Comparison of ENCODE assay signal across 21 cellular contexts in genomic region chr14:93946506-93947170, GRCh38. TPM values are rescaled to one million over a fixed set of nuclear protein-coding genes. Genes with fewer than 3 reads are reported as not detected.
A peak's percentile ranks its signal among the peaks of the same experiment; 100 is the strongest.
DNase-seq lines count a peak whose midpoint lies in the region; ATAC-seq, FAIRE-seq and TF ChIP-seq lines count a peak whose summit lies in the region.
"Had no signal": no experiment of that assay in that cellular context is flagged by ENCODE, and none has a peak within 500 bp of the region (broad histone marks: within the 10 kb centered on the region; RNA-seq: fewer than 3 reads in every experiment).

No MANE protein-coding gene starts in this region.

- no peak for TF ChIP-seq CTCF in foreskin keratinocyte (conservative IDR thresholded peaks at IDR 0.05)
- no peak for TF ChIP-seq CTCF in gastrocnemius medialis (IDR thresholded peaks at IDR 0.05 in 4 of 5, conservative IDR thresholded peaks at IDR 0.05 in 1 of 5)

- no peaks in the 10 kb centered on the region for H3K9me3 ChIP-seq in gastrocnemius medialis

- no peaks in the 10 kb centered on the region for H3K9me3 Mint-ChIP-seq in activated CD4-positive, alpha-beta memory T cell treated with anti-CD3 and anti-CD28 coated beads, Interleukin-2, amount 10 ng/mL, durations not matched to agents 7 days and 5 days
- no peaks in the 10 kb centered on the region for H3K9me3 Mint-ChIP-seq in activated CD4-positive, alpha-beta memory T cell treated with anti-CD3 and anti-CD28 coated beads for 36 hours
- no peaks in the 10 kb centered on the region for H3K9me3 Mint-ChIP-seq in activated T-helper 2 cell treated with anti-CD3 and anti-CD28 coated beads, Interferon-gamma antibody, Interleukin-2, Interleukin-4, amounts not matched to agents 10 μg/mL and 5 μg/mL and 100 μg/mL, durations not matched to agents 14 hours and 24 hours and 36 hours
- H3K9me3 Mint-ChIP-seq: activated T-cell treated with anti-CD3 and anti-CD28 coated beads, Interleukin-2, amount 50 U/mL, for 4 hours; type B pancreatic cell had no signal

- H3K27me3 ChIP-seq in foreskin keratinocyte (no peaks in the 10 kb centered on the region), gastrocnemius medialis (no peaks in the 10 kb centered on the region)

- H3K27ac ChIP-seq in foreskin keratinocyte (no peak overlapping the region), gastrocnemius medialis (peak overlapping the region; percentile 97 to 100 (median 98))
- H3K27ac ChIP-seq: HL-60, KMS-11 had no signal

- H3K4me3 ChIP-seq in gastrocnemius medialis, result no peak overlapping the region

- FAIRE-seq in GM19239 (lab: Jason Lieb, UNC), result no peak
- FAIRE-seq: A204.1 had no signal

- TF ChIP-seq POLR2A in gastrocnemius medialis (IDR thresholded peaks at IDR 0.05), result no peak

- H3K27me3 Mint-ChIP-seq in activated CD4-positive, alpha-beta memory T cell treated with anti-CD3 and anti-CD28 coated beads, Interleukin-2, amount 10 ng/mL, durations not matched to agents 7 days and 5 days, result no peaks in the 10 kb centered on the region
- no peaks in the 10 kb centered on the region for H3K27me3 Mint-ChIP-seq in activated CD4-positive, alpha-beta memory T cell treated with anti-CD3 and anti-CD28 coated beads for 36 hours
- H3K27me3 Mint-ChIP-seq in activated T-helper 2 cell treated with anti-CD3 and anti-CD28 coated beads, Interferon-gamma antibody, Interleukin-2, Interleukin-4, amounts not matched to agents 10 μg/mL and 5 μg/mL and 100 μg/mL, durations not matched to agents 14 hours and 24 hours and 36 hours (ENCODE audit: low read depth), result no peaks in the 10 kb centered on the region
- H3K27me3 Mint-ChIP-seq: activated naive CD8-positive, alpha-beta T cell had no signal

- peak overlapping the region; percentile 40 for H3K27ac Mint-ChIP-seq in activated CD4-positive, alpha-beta memory T cell treated with anti-CD3 and anti-CD28 coated beads, Interleukin-2, amount 10 ng/mL, durations not matched to agents 7 days and 5 days
- H3K27ac Mint-ChIP-seq in activated CD4-positive, alpha-beta memory T cell treated with anti-CD3 and anti-CD28 coated beads for 36 hours, result no peak overlapping the region
- H3K27ac Mint-ChIP-seq in activated T-helper 2 cell treated with anti-CD3 and anti-CD28 coated beads, Interferon-gamma antibody, Interleukin-2, Interleukin-4, amounts not matched to agents 10 μg/mL and 5 μg/mL and 100 μg/mL, durations not matched to agents 14 hours and 24 hours and 36 hours, result peak overlapping the region; percentile 3
- H3K27ac Mint-ChIP-seq: type B pancreatic cell had no signal

- CTCF ChIA-PET in activated CD4-positive, alpha-beta memory T cell treated with anti-CD3 and anti-CD28 coated beads, Interleukin-2, amount 10 ng/mL, durations not matched to agents 7 days and 5 days (lab: Charles Lee), result interaction anchor here (1.1 to 2.1 kb wide), 3 partner anchors 10 to 24 kb away, joined by 3 to 10 read pairs (median 6); no protein-coding TSS in a partner anchor
- CTCF ChIA-PET in activated CD4-positive, alpha-beta memory T cell treated with anti-CD3 and anti-CD28 coated beads for 36 hours (lab: Charles Lee), result interaction anchor here (1.0 to 2.5 kb wide), 4 partner anchors 24 to 90 kb away, joined by 3 to 13 read pairs (median 4); no protein-coding TSS in a partner anchor

- H3K4me3 Mint-ChIP-seq in activated CD4-positive, alpha-beta memory T cell treated with anti-CD3 and anti-CD28 coated beads, Interleukin-2, amount 10 ng/mL, durations not matched to agents 7 days and 5 days, result no peak overlapping the region
- H3K4me3 Mint-ChIP-seq in activated CD4-positive, alpha-beta memory T cell treated with anti-CD3 and anti-CD28 coated beads for 36 hours, result no peak overlapping the region
- no peak overlapping the region for H3K4me3 Mint-ChIP-seq in activated T-helper 2 cell treated with anti-CD3 and anti-CD28 coated beads, Interferon-gamma antibody, Interleukin-2, Interleukin-4, amounts not matched to agents 10 μg/mL and 5 μg/mL and 100 μg/mL, durations not matched to agents 14 hours and 24 hours and 36 hours (ENCODE audit: low read depth)
- H3K4me3 Mint-ChIP-seq: activated naive CD8-positive, alpha-beta T cell; activated T-cell treated with anti-CD3 and anti-CD28 coated beads, Interleukin-2, amount 50 U/mL, for 4 hours; type B pancreatic cell had no signal

- POLR2A ChIA-PET in activated CD4-positive, alpha-beta memory T cell treated with anti-CD3 and anti-CD28 coated beads, Interleukin-2, amount 10 ng/mL, durations not matched to agents 7 days and 5 days (lab: Charles Lee), result interaction anchor here (0.9 to 4.2 kb wide), 6 partner anchors 8 to 49 kb away, joined by 3 to 18 read pairs (median 6); no protein-coding TSS in a partner anchor
- POLR2A ChIA-PET in activated CD4-positive, alpha-beta memory T cell treated with anti-CD3 and anti-CD28 coated beads for 36 hours (lab: Charles Lee), result interaction anchor here (1.2 kb wide), 1 partner anchor 10 kb away, joined by 3 read pairs; no protein-coding TSS in a partner anchor

- no peak for DNase-seq in activated CD4-positive, alpha-beta memory T cell treated with anti-CD3 and anti-CD28 coated beads, Interleukin-2, amount 10 ng/mL, durations not matched to agents 7 days and 5 days
- no peak for DNase-seq in activated CD4-positive, alpha-beta memory T cell treated with anti-CD3 and anti-CD28 coated beads for 36 hours
- DNase-seq in activated T-helper 2 cell treated with anti-CD3 and anti-CD28 coated beads, Interferon-gamma antibody, Interleukin-2, Interleukin-4, amounts not matched to agents 10 μg/mL and 5 μg/mL and 100 μg/mL, durations not matched to agents 14 hours and 24 hours and 36 hours (ENCODE audit: low spot score), result no peak
- DNase-seq in foreskin keratinocyte (peak; percentile 81 to 90), gastrocnemius medialis (no peak), SKM-1 treated with dmso at 0.1 percent for 144 hours (lab: John Stamatoyannopoulos, UW; ENCODE audit: unreplicated experiment) (no peak), GM19239 (ENCODE audit: insufficient read length, low spot score) (no peak)
- DNase-seq: activated CD4-positive, alpha-beta T cell treated with anti-CD3 and anti-CD28 coated beads, Interleukin-2, amount 50 U/mL, for 4 hours; activated T-cell treated with anti-CD3 and anti-CD28 coated beads, Interleukin-2, amount 50 U/mL, for 4 hours; C1 segment of cervical spinal cord; GOT3; NCI-H1092; stimulated activated naive CD4-positive, alpha-beta T cell had no signal

- intact Hi-C loops in activated CD4-positive, alpha-beta memory T cell treated with anti-CD3 and anti-CD28 coated beads for 36 hours (cut with micrococcal nuclease), result no loop called here
- intact Hi-C loops in activated T-helper 2 cell treated with anti-CD3 and anti-CD28 coated beads, Interferon-gamma antibody, Interleukin-2, Interleukin-4, amounts not matched to agents 10 μg/mL and 5 μg/mL and 100 μg/mL, durations not matched to agents 14 hours and 24 hours and 36 hours (cut with micrococcal nuclease), result no loop called here
- intact Hi-C loops in gastrocnemius medialis (cut with DNase I; ENCODE audit: low total_unique reads), result no loop called here

- H3K36me3 Mint-ChIP-seq in activated CD4-positive, alpha-beta memory T cell treated with anti-CD3 and anti-CD28 coated beads, Interleukin-2, amount 10 ng/mL, durations not matched to agents 7 days and 5 days (ENCODE audit: low read depth), result peaks cover 86% of the 10 kb centered on the region
- peaks cover 41% of the 10 kb centered on the region for H3K36me3 Mint-ChIP-seq in activated CD4-positive, alpha-beta memory T cell treated with anti-CD3 and anti-CD28 coated beads for 36 hours
- peaks cover 74% of the 10 kb centered on the region for H3K36me3 Mint-ChIP-seq in activated T-helper 2 cell treated with anti-CD3 and anti-CD28 coated beads, Interferon-gamma antibody, Interleukin-2, Interleukin-4, amounts not matched to agents 10 μg/mL and 5 μg/mL and 100 μg/mL, durations not matched to agents 14 hours and 24 hours and 36 hours (ENCODE audit: low read depth)
- H3K36me3 Mint-ChIP-seq: type B pancreatic cell had no signal

- ATAC-seq in foreskin keratinocyte (peak; percentile 80), gastrocnemius medialis (peak in 1 of 2 donors; percentile 9), HG02852 (IDR thresholded peaks at IDR 0.05; ENCODE audit: unreplicated experiment) (no peak)
- ATAC-seq: activated T-cell treated with anti-CD3 and anti-CD28 coated beads, Interleukin-2, amount 50 U/mL, for 4 hours had no signal

- peaks cover 4% of the 10 kb centered on the region for H3K4me1 ChIP-seq in foreskin keratinocyte
- peaks cover 82 to 89% of the 10 kb centered on the region in 2 donors for H3K4me1 ChIP-seq in gastrocnemius medialis

- in situ Hi-C loops in gastrocnemius medialis (cut with MboI; ENCODE audit: low sequenced_read_pairs in 4 of 4), result loop anchor here in 1 of 4 donors (10.0 kb wide), 1 partner anchor 48 kb away; the partner anchor contains the start of gene CCDC197

- H3K4me1 Mint-ChIP-seq in activated CD4-positive, alpha-beta memory T cell treated with anti-CD3 and anti-CD28 coated beads, Interleukin-2, amount 10 ng/mL, durations not matched to agents 7 days and 5 days, result peaks cover 28% of the 10 kb centered on the region
- peaks cover 14% of the 10 kb centered on the region for H3K4me1 Mint-ChIP-seq in activated CD4-positive, alpha-beta memory T cell treated with anti-CD3 and anti-CD28 coated beads for 36 hours (ENCODE audit: low read depth)
- H3K4me1 Mint-ChIP-seq in activated T-helper 2 cell treated with anti-CD3 and anti-CD28 coated beads, Interferon-gamma antibody, Interleukin-2, Interleukin-4, amounts not matched to agents 10 μg/mL and 5 μg/mL and 100 μg/mL, durations not matched to agents 14 hours and 24 hours and 36 hours (ENCODE audit: low read depth), result peaks cover 21% of the 10 kb centered on the region

- H3K36me3 ChIP-seq in gastrocnemius medialis, result peaks cover 0 to 45% of the 10 kb centered on the region in 2 donors

RNA-seq across cellular contexts. Expression of gene FAM181A, which starts 19.5 kb away (rescaled TPM):
- total RNA-seq in activated CD4-positive, alpha-beta memory T cell treated with anti-CD3 and anti-CD28 coated beads, Interleukin-2, amount 10 ng/mL, durations not matched to agents 7 days and 5 days, result not detected
- total RNA-seq in activated CD4-positive, alpha-beta memory T cell treated with anti-CD3 and anti-CD28 coated beads for 36 hours, result not detected
- not detected in 2 replicates for total RNA-seq in activated T-helper 2 cell treated with anti-CD3 and anti-CD28 coated beads, Interferon-gamma antibody, Interleukin-2, Interleukin-4, amounts not matched to agents 10 μg/mL and 5 μg/mL and 100 μg/mL, durations not matched to agents 14 hours and 24 hours and 36 hours
- total RNA-seq in foreskin keratinocyte (not detected in 2 replicates), gastrocnemius medialis (not detected)
- not detected in 2 replicates for polyA plus RNA-seq in foreskin keratinocyte
- total RNA-seq: activated T-cell treated with anti-CD3 and anti-CD28 coated beads, Interleukin-2, amount 50 U/mL, for 4 hours; lower leg skin; myocyte had no signal

RNA-seq across cellular contexts. Expression of gene ASB2, which starts 29.7 kb away (rescaled TPM):
- total RNA-seq in activated CD4-positive, alpha-beta memory T cell treated with anti-CD3 and anti-CD28 coated beads, Interleukin-2, amount 10 ng/mL, durations not matched to agents 7 days and 5 days, result 10 to 100 TPM; 93.9 to 99.3 TPM
- 10 to 100 TPM; 40.6 to 44.6 TPM for total RNA-seq in activated CD4-positive, alpha-beta memory T cell treated with anti-CD3 and anti-CD28 coated beads for 36 hours
- 19.8 TPM in 2 replicates for total RNA-seq in activated T-helper 2 cell treated with anti-CD3 and anti-CD28 coated beads, Interferon-gamma antibody, Interleukin-2, Interleukin-4, amounts not matched to agents 10 μg/mL and 5 μg/mL and 100 μg/mL, durations not matched to agents 14 hours and 24 hours and 36 hours
- total RNA-seq in foreskin keratinocyte (not detected in 2 replicates), gastrocnemius medialis (100 to 1,000 TPM; 335 to 819 (median 539) TPM)
- polyA plus RNA-seq in foreskin keratinocyte, result 0.03 TPM in 1 of 2 replicates, not detected in the other

RNA-seq across cellular contexts. Expression of gene CCDC197, which starts 50.5 kb away (rescaled TPM):
- total RNA-seq in activated CD4-positive, alpha-beta memory T cell treated with anti-CD3 and anti-CD28 coated beads, Interleukin-2, amount 10 ng/mL, durations not matched to agents 7 days and 5 days, result under 1 TPM in 1 of 2 experiments, not detected in 1; 0.45 TPM
- total RNA-seq in activated CD4-positive, alpha-beta memory T cell treated with anti-CD3 and anti-CD28 coated beads for 36 hours, result under 1 TPM; 0.44 to 0.69 TPM
- total RNA-seq in activated T-helper 2 cell treated with anti-CD3 and anti-CD28 coated beads, Interferon-gamma antibody, Interleukin-2, Interleukin-4, amounts not matched to agents 10 μg/mL and 5 μg/mL and 100 μg/mL, durations not matched to agents 14 hours and 24 hours and 36 hours, result 0.11 TPM in 1 of 2 replicates, not detected in the other
- not detected in 2 replicates for total RNA-seq in foreskin keratinocyte
- polyA plus RNA-seq in foreskin keratinocyte, result not detected in 2 replicates
- under 1 TPM in 2 of 4 donors, not detected in 2; 0.56 to 0.61 TPM for total RNA-seq in gastrocnemius medialis
- total RNA-seq: lower leg skin, myocyte had no signal

Comparison
In these comparisons a context has a peak if more than half of its experiments do, and no peak if none do; other contexts are left out.
1. DNase-seq: peak in foreskin keratinocyte (2 of 2); none in activated CD4-positive, alpha-beta memory T cell treated with anti-CD3 and anti-CD28 coated beads, Interleukin-2, amount 10 ng/mL, durations not matched to agents 7 days and 5 days (single experiment), activated CD4-positive, alpha-beta memory T cell treated with anti-CD3 and anti-CD28 coated beads for 36 hours (single experiment), activated T-helper 2 cell treated with anti-CD3 and anti-CD28 coated beads, Interferon-gamma antibody, Interleukin-2, Interleukin-4, amounts not matched to agents 10 μg/mL and 5 μg/mL and 100 μg/mL, durations not matched to agents 14 hours and 24 hours and 36 hours (single experiment), gastrocnemius medialis (0 of 2), SKM-1 treated with dmso at 0.1 percent for 144 hours (single experiment) and GM19239 (single experiment).
2. RNA of gene ASB2, which starts 29.7 kb away (total RNA-seq): 335 to 819 TPM in gastrocnemius medialis, 93.9 to 99.3 TPM in activated CD4-positive, alpha-beta memory T cell treated with anti-CD3 and anti-CD28 coated beads, Interleukin-2, amount 10 ng/mL, durations not matched to agents 7 days and 5 days, 40.6 to 44.6 TPM in activated CD4-positive, alpha-beta memory T cell treated with anti-CD3 and anti-CD28 coated beads for 36 hours and 19.8 TPM in activated T-helper 2 cell treated with anti-CD3 and anti-CD28 coated beads, Interferon-gamma antibody, Interleukin-2, Interleukin-4, amounts not matched to agents 10 μg/mL and 5 μg/mL and 100 μg/mL, durations not matched to agents 14 hours and 24 hours and 36 hours; not detected in foreskin keratinocyte; every median in the first group is over 10 times any median in the second.